Comparison of ENCODE assay signal across 1 cellular context in the genomic region with DNA sequence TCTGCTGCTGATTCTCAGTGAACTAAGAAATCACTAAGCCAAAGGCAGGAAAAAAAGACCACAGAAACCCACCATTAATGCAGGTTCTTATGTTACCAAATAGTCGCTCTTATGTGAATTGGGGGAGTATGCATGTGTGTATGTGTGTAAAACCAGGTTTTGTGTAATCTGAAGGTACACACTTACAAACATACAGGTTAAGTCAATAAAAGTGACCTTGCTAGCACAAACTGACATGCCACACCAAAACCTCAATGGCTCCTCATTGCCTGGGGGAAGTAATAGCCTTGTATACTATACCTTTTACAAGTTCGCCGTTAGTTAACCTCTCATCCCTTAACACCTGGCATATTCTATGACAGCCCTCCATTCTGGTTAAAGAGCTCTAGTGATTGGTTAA.
A peak's percentile ranks its signal among the peaks of the same experiment; 100 is the strongest.
TF ChIP-seq lines count a peak whose summit lies in the region.

No MANE protein-coding gene starts in this region.

TF ChIP-seq in HepG2, 621 proteins besides CTCF, POLR2A, EP300 and RAD21:
- TF ChIP-seq ZBTB21 (CRISPR knock-in tag; IDR thresholded peaks at IDR 0.05) = no peak
- TF ChIP-seq, protein P1, sequence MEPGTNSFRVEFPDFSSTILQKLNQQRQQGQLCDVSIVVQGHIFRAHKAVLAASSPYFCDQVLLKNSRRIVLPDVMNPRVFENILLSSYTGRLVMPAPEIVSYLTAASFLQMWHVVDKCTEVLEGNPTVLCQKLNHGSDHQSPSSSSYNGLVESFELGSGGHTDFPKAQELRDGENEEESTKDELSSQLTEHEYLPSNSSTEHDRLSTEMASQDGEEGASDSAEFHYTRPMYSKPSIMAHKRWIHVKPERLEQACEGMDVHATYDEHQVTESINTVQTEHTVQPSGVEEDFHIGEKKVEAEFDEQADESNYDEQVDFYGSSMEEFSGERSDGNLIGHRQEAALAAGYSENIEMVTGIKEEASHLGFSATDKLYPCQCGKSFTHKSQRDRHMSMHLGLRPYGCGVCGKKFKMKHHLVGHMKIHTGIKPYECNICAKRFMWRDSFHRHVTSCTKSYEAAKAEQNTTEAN (CRISPR knock-in tag; conservative IDR thresholded peaks at IDR 0.05) = peak; percentile 67; the same call in 1 of the 2 replicates
